ENCODE assay signal across 13 cellular contexts in the genomic region with DNA sequence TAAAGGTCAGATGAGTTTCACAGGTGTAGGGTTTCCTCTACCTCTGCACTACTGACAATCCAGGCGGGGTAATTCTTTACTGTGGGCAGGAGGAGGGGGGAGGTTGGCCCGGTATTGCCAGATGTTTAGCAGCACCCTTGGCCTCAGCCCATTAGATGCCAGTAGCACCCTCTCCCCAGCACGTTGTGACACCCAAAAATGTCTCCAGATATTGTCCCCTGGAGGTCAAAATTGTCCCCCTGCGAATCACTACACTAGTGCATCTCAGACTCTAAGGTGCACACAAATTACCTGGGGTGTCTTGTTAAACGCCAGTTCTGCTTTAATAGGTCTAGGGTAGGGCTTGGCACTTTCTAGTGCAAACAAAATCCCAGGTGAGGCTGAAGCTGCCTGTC. TPM values are rescaled to one million over a fixed set of nuclear protein-coding genes. Genes with fewer than 3 reads are reported as not detected.
DNase-seq lines count a peak whose midpoint lies in the region; ATAC-seq and TF ChIP-seq lines count a peak whose summit lies in the region.
"Had no signal": no experiment of that assay in that cellular context is flagged by ENCODE, and none has a peak within 500 bp of the region (broad histone marks: within the 10 kb centered on the region; RNA-seq: fewer than 3 reads in every experiment).

No MANE protein-coding gene starts in this region.

- H3K4me3 ChIP-seq in PC-3 (ENCODE audit: low read length): peak overlapping the region; percentile 99; the same call in 1 of the 2 replicates
- no peak overlapping the region for H3K4me3 ChIP-seq in lower leg skin (ENCODE audit: low read depth, poor library complexity, severe bottlenecking)

- BruUV-seq in PC-3 (replicated peaks; lab: Mats Ljungman, UMichigan): no TSS peak

- H3K27me3 Mint-ChIP-seq in T-helper 2 cell treated with Interferon-gamma antibody and Interleukin-4, amounts not matched to agents 5 μg/mL and 100 μg/mL, for 36 hours (ENCODE audit: low read depth): no peaks in the 10 kb centered on the region
- H3K27me3 Mint-ChIP-seq: stimulated activated naive CD8-positive, alpha-beta T cell treated with anti-CD3 and anti-CD28 coated beads, Interleukin-15, amount 100 ng/mL, for 72 hours had no signal

- peak overlapping the region; percentile 29 for H3K9ac ChIP-seq in PC-3 (ENCODE audit: low read length)

- H3K36me3 Mint-ChIP-seq in T-helper 2 cell treated with Interferon-gamma antibody and Interleukin-4, amounts not matched to agents 5 μg/mL and 100 μg/mL, for 36 hours (ENCODE audit: low read depth): peaks cover 12% of the 10 kb centered on the region

- no peak overlapping the region for H3K4me3 Mint-ChIP-seq in T-helper 2 cell treated with Interferon-gamma antibody and Interleukin-4, amounts not matched to agents 5 μg/mL and 100 μg/mL, for 36 hours
- H3K4me3 Mint-ChIP-seq: HFFc6; stimulated activated naive CD8-positive, alpha-beta T cell treated with anti-CD3 and anti-CD28 coated beads, Interleukin-15, amount 100 ng/mL, for 72 hours had no signal

- H3K27ac Mint-ChIP-seq in T-helper 2 cell treated with Interferon-gamma antibody and Interleukin-4, amounts not matched to agents 5 μg/mL and 100 μg/mL, for 36 hours: no peak overlapping the region
- H3K27ac Mint-ChIP-seq: HFFc6; stimulated activated naive CD8-positive, alpha-beta T cell treated with anti-CD3 and anti-CD28 coated beads, Interleukin-15, amount 100 ng/mL, for 72 hours had no signal

- intact Hi-C loops in PC-3 (cut with micrococcal nuclease) (loop anchor here (2.0 to 10.0 kb wide), 2 partner anchors 32 to 318 kb away; no protein-coding TSS in a partner anchor), lower leg skin (cut with DNase I; ENCODE audit: low total_unique reads) (no loop called here)

- H3K9me3 ChIP-seq in PC-3 (ENCODE audit: low read length): no peaks in the 10 kb centered on the region

- H3K27me3 ChIP-seq in PC-3 (ENCODE audit: low read length): no peaks in the 10 kb centered on the region

- peaks cover 17% of the 10 kb centered on the region for H3K4me1 Mint-ChIP-seq in T-helper 2 cell treated with Interferon-gamma antibody and Interleukin-4, amounts not matched to agents 5 μg/mL and 100 μg/mL, for 36 hours (ENCODE audit: low read depth)

- peaks cover 35% of the 10 kb centered on the region for H3K79me2 ChIP-seq in PC-3 (ENCODE audit: low read length)

- H3K9me2 ChIP-seq in PC-3 (replicated peaks; ENCODE audit: low read length): no peaks in the 10 kb centered on the region

- CTCF ChIA-PET in PC-3 (lab: Charles Lee): interaction anchor here (1.2 to 1.4 kb wide), 2 partner anchors 21 to 69 kb away, joined by 3 to 9 read pairs; no protein-coding TSS in a partner anchor

- peaks cover 11% of the 10 kb centered on the region for H3F3A ChIP-seq in PC-3 (ENCODE audit: low read length, unreplicated experiment)

- no peaks in the 10 kb centered on the region for H4K20me1 ChIP-seq in PC-3 (ENCODE audit: low read length)

- no peak for TF ChIP-seq POLR2A in lower leg skin (IDR thresholded peaks at IDR 0.05)

- peaks cover 45% of the 10 kb centered on the region for H3K4me1 ChIP-seq in PC-3 (ENCODE audit: insufficient read depth, low read length)

- H3K36me3 ChIP-seq in PC-3 (ENCODE audit: low read depth, low read length): no peaks in the 10 kb centered on the region

- ATAC-seq in PC-3 (peak; percentile 30), GM18868 (IDR thresholded peaks at IDR 0.05; ENCODE audit: unreplicated experiment) (no peak), HG03139 (IDR thresholded peaks at IDR 0.05; ENCODE audit: unreplicated experiment) (no peak)
- ATAC-seq: esophagus mucosa; stimulated activated naive CD8-positive, alpha-beta T cell treated with anti-CD3 and anti-CD28 coated beads, Interleukin-15, amount 100 ng/mL, for 72 hours had no signal

- TF ChIP-seq CTCF in C4-2B (conservative IDR thresholded peaks at IDR 0.05): no peak
- no peak for TF ChIP-seq CTCF in PC-3 (conservative IDR thresholded peaks at IDR 0.05; ENCODE audit: low read depth, low read length)
- no peak for TF ChIP-seq CTCF in lower leg skin (IDR thresholded peaks at IDR 0.05)

- POLR2A ChIA-PET in PC-3 (lab: Charles Lee; ENCODE audit: unreplicated experiment): no interaction called here

- DNase-seq in HT-29 (ENCODE audit: low spot score) (peak; percentile 88), PC-3 (peak; percentile 77), lower leg skin (ENCODE audit: low spot score in 2 of 2) (peak; percentile 14 to 79), activated gamma-delta T cell treated with Interleukin-2 at 50 U/mL for 16 hours (no peak)
- no peak for DNase-seq in T-helper 2 cell treated with Interferon-gamma antibody and Interleukin-4, amounts not matched to agents 5 μg/mL and 100 μg/mL, for 36 hours (ENCODE audit: low spot score)
- DNase-seq: activated gamma-delta T cell; HFFc6; NCI-H1048; stimulated activated naive CD8-positive, alpha-beta T cell treated with anti-CD3 and anti-CD28 coated beads, Interleukin-15, amount 100 ng/mL, for 72 hours had no signal

- peak overlapping the region; percentile 21; the same call in 1 of the 2 replicates for H2AFZ ChIP-seq in PC-3 (ENCODE audit: low read length)

- no peaks in the 10 kb centered on the region for H3K9me3 Mint-ChIP-seq in T-helper 2 cell treated with Interferon-gamma antibody and Interleukin-4, amounts not matched to agents 5 μg/mL and 100 μg/mL, for 36 hours
- H3K9me3 Mint-ChIP-seq: HFFc6; stimulated activated naive CD8-positive, alpha-beta T cell treated with anti-CD3 and anti-CD28 coated beads, Interleukin-15, amount 100 ng/mL, for 72 hours had no signal

- peak overlapping the region; percentile 66 for H3K27ac ChIP-seq in C4-2B
- peak overlapping the region; percentile 93 for H3K27ac ChIP-seq in PC-3 (ENCODE audit: low read length)

- 48 to 49% methylated on average over 5 of the region's 5 CpGs for WGBS in lower leg skin, 2 donors

- peak overlapping the region; percentile 90 for H3K4me2 ChIP-seq in PC-3 (ENCODE audit: low read length)

RNA-seq across cellular contexts. Expression of a gene that starts 3.4 kb away (rescaled TPM):
- 73.4 and 75.7 TPM in 2 replicates for total RNA-seq in HT-29 (2014; rRNA removed; shearing (Covaris generic))
- total RNA-seq in PC-3 (2014; rRNA removed) (34.5 and 37.1 TPM in 2 replicates), lower leg skin (100 to 1,000 TPM in 2 of 4 donors, 10 to 100 TPM in 2; 94.8 to 125 (median 106) TPM)

Comparison
In these comparisons a context has a peak if more than half of its experiments do, and no peak if none do; other contexts are left out.
1. DNase-seq: peak in HT-29 (single experiment), PC-3 (single experiment) and lower leg skin (2 of 2); none in activated gamma-delta T cell treated with Interleukin-2 at 50 U/mL for 16 hours (single experiment) and T-helper 2 cell treated with Interferon-gamma antibody and Interleukin-4, amounts not matched to agents 5 μg/mL and 100 μg/mL, for 36 hours (single experiment).